9 cellular contexts compared by ENCODE assay signal in the genomic region with DNA sequence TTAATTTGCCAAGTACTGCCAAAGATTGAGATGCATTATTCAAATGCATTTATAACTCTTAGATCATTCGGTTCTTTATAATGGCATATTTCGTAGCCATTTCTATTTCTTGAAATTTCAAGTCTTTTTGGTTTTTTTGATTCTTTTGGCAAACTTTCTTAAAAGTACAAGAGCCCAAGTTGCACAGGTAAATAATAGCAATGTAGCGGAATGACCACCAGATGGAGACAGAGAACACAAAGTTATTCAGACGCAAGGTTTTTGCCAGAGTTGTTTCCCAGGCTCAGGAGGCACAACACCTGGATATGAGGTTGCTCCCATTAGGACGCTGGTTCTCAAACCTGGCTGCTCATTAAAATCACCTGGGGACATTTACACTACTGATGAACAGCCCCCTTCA. TPM values are rescaled to one million over a fixed set of nuclear protein-coding genes. Genes with fewer than 3 reads are reported as not detected.
DNase-seq lines count a peak whose midpoint lies in the region; ATAC-seq, FAIRE-seq and TF ChIP-seq lines count a peak whose summit lies in the region.
"Not testable (repeated sequence)": the region's sequence is repeated elsewhere in the genome, so short reads cannot be mapped to it uniquely, and the experiment has no call there.
"Had no signal": no experiment of that assay in that cellular context is flagged by ENCODE, and none has a peak within 500 bp of the region (broad histone marks: within the 10 kb centered on the region; RNA-seq: fewer than 3 reads in every experiment).

No MANE protein-coding gene starts in this region.

- not testable (repeated sequence) for H3K4me3 ChIP-seq in CD8-positive, alpha-beta T cell (ENCODE audit: low read depth, low read length); GM12878; naive thymus-derived CD4-positive, alpha-beta T cell (ENCODE audit: low read length)

- peaks cover 11% of the 10 kb centered on the region for H3K27me3 Mint-ChIP-seq in CD8-positive, alpha-beta T cell (ENCODE audit: low read depth)
- not testable (repeated sequence) for H3K27me3 Mint-ChIP-seq in HFFc6 (ENCODE audit: insufficient read depth)
- H3K27me3 Mint-ChIP-seq in naive thymus-derived CD4-positive, alpha-beta T cell, result peaks cover 13 to 26% (median 14%) of the 10 kb centered on the region in 5 donors

- TF ChIP-seq RAD21 in GM12878 (IDR thresholded peaks at IDR 0.05; ENCODE audit: insufficient read depth, low read depth, low read length), result not testable (repeated sequence)

- not testable (repeated sequence) for H3K4me1 ChIP-seq in CD8-positive, alpha-beta T cell (ENCODE audit: insufficient read depth, low read length); GM12878 (ENCODE audit: control insufficient read depth, insufficient read depth, low read length); naive thymus-derived CD4-positive, alpha-beta T cell (ENCODE audit: control insufficient read depth in 2 of 2, insufficient read depth in 2 of 2, low read length in 2 of 2)

- not testable (repeated sequence) for H3K36me3 ChIP-seq in CD8-positive, alpha-beta T cell (ENCODE audit: insufficient read depth, low read length); GM12878 (ENCODE audit: control insufficient read depth in 2 of 2, insufficient read depth in 2 of 2, low read length in 1 of 2); naive thymus-derived CD4-positive, alpha-beta T cell (ENCODE audit: control insufficient read depth in 2 of 3, insufficient read depth in 3 of 3, low read length in 3 of 3)

- not testable (repeated sequence) for H3K36me3 Mint-ChIP-seq in CD8-positive, alpha-beta T cell; HFFc6 (ENCODE audit: low read depth); naive thymus-derived CD4-positive, alpha-beta T cell; stimulated activated effector memory CD8-positive, alpha-beta T cell treated with anti-CD3 and anti-CD28 coated beads, Interleukin-12 subunit alpha, Interleukin-12 subunit beta, amount 100 ng/mL, for 72 hours

- RAD21 ChIA-PET in GM12878 (lab: Charles Lee; ENCODE audit: unreplicated experiment), result not testable (repeated sequence)

- not testable (repeated sequence) for H3K9ac ChIP-seq in GM12878 (ENCODE audit: control insufficient read depth, insufficient read depth, low read length)

- H3K4me2 ChIP-seq in GM12878 (ENCODE audit: control insufficient read depth, insufficient read depth), result not testable (repeated sequence)

- TF ChIP-seq EP300 in GM12878 (IDR thresholded peaks at IDR 0.05; ENCODE audit: borderline replicate concordance in 1 of 2, control insufficient read depth in 1 of 2, low read depth in 2 of 2, low read length in 2 of 2), result not testable (repeated sequence)

- H3K27ac ChIP-seq in CD8-positive, alpha-beta T cell (ENCODE audit: low read depth, low read length); GM12878 (ENCODE audit: control insufficient read depth, insufficient read depth); naive thymus-derived CD4-positive, alpha-beta T cell (ENCODE audit: low read depth, low read length): not testable (repeated sequence)

- peak; percentile 94 for FAIRE-seq in TTC549 (lab: Jason Lieb, UNC)
- peak; percentile 99 for FAIRE-seq in GM12878 (lab: Jason Lieb, UNC)
- peak; percentile 92 for FAIRE-seq in islet of Langerhans (lab: Jason Lieb, UNC)

- SMC1A ChIA-PET in GM12878 (lab: Charles Lee; ENCODE audit: uncharacterized antibody, unreplicated experiment), result not testable (repeated sequence)

- POLR2A ChIA-PET in CD8-positive, alpha-beta T cell (lab: Charles Lee); GM12878 (lab: Charles Lee); naive thymus-derived CD4-positive, alpha-beta T cell (lab: Charles Lee): not testable (repeated sequence)

- H3K4me3 Mint-ChIP-seq in CD8-positive, alpha-beta T cell; HFFc6; naive thymus-derived CD4-positive, alpha-beta T cell; stimulated activated effector memory CD8-positive, alpha-beta T cell treated with anti-CD3 and anti-CD28 coated beads, Interleukin-12 subunit alpha, Interleukin-12 subunit beta, amount 100 ng/mL, for 72 hours: not testable (repeated sequence)

- H3K27me3 ChIP-seq in CD8-positive, alpha-beta T cell (ENCODE audit: insufficient read depth, low read length); GM12878 (replicated peaks in 1 of 2; ENCODE audit: control insufficient read depth in 2 of 2, insufficient read depth in 2 of 2, low read length in 1 of 2); naive thymus-derived CD4-positive, alpha-beta T cell (ENCODE audit: control insufficient read depth in 2 of 2, insufficient read depth in 2 of 2, low read length in 2 of 2): not testable (repeated sequence)

- not testable (repeated sequence) for TF ChIP-seq POLR2A in GM12878 (IDR thresholded peaks at IDR 0.05; ENCODE audit: low read depth, low read length)

- H3K27ac Mint-ChIP-seq in CD8-positive, alpha-beta T cell; HFFc6; naive thymus-derived CD4-positive, alpha-beta T cell; stimulated activated effector memory CD8-positive, alpha-beta T cell treated with anti-CD3 and anti-CD28 coated beads, Interleukin-12 subunit alpha, Interleukin-12 subunit beta, amount 100 ng/mL, for 72 hours: not testable (repeated sequence)

- 0% methylated on average over 1 of the region's 5 CpGs for WGBS in GM12878 (ENCODE audit: insufficient coverage, insufficient replicate concordance, low lambda C conversion rate, missing lambda C conversion rate)

- TF ChIP-seq CTCF in CD8-positive, alpha-beta T cell (IDR thresholded peaks at IDR 0.05); GM12878 (IDR thresholded peaks at IDR 0.05 in 2 of 3, conservative IDR thresholded peaks at IDR 0.05 in 1 of 3; ENCODE audit: control insufficient read depth in 2 of 3, extremely low read depth in 1 of 3, insufficient read depth in 1 of 3, low read depth in 3 of 3, low read length in 3 of 3): not testable (repeated sequence)
- TF ChIP-seq CTCF in HFFc6 (IDR thresholded peaks at IDR 0.05), result peak; percentile 41; the same call in 1 of the 2 replicates

- H4K20me1 ChIP-seq in GM12878 (ENCODE audit: control insufficient read depth, insufficient read depth), result not testable (repeated sequence)

- intact Hi-C loops in CD8-positive, alpha-beta T cell (cut with DNase I, micrococcal nuclease); GM12878 (cut with micrococcal nuclease; ENCODE audit: unreplicated experiment); naive thymus-derived CD4-positive, alpha-beta T cell (cut with micrococcal nuclease): not testable (repeated sequence)

- H3K9me3 Mint-ChIP-seq in CD8-positive, alpha-beta T cell; HFFc6; naive thymus-derived CD4-positive, alpha-beta T cell; stimulated activated effector memory CD8-positive, alpha-beta T cell treated with anti-CD3 and anti-CD28 coated beads, Interleukin-12 subunit alpha, Interleukin-12 subunit beta, amount 100 ng/mL, for 72 hours: not testable (repeated sequence)

- not testable (repeated sequence) for H3K4me1 Mint-ChIP-seq in CD8-positive, alpha-beta T cell (ENCODE audit: low read depth); naive thymus-derived CD4-positive, alpha-beta T cell; stimulated activated effector memory CD8-positive, alpha-beta T cell treated with anti-CD3 and anti-CD28 coated beads, Interleukin-12 subunit alpha, Interleukin-12 subunit beta, amount 100 ng/mL, for 72 hours
- peaks cover 23% of the 10 kb centered on the region for H3K4me1 Mint-ChIP-seq in HFFc6 (ENCODE audit: low read depth)

- not testable (repeated sequence) for H2AFZ ChIP-seq in GM12878 (ENCODE audit: control insufficient read depth, low read depth, low read length)

- peak; percentile 69 for ATAC-seq in CD8-positive, alpha-beta T cell
- peak; percentile 68 for ATAC-seq in GM12878
- ATAC-seq in esophagus mucosa, result peak; percentile 66
- peak; percentile 70 for ATAC-seq in naive thymus-derived CD4-positive, alpha-beta T cell
- ATAC-seq in stimulated activated effector memory CD8-positive, alpha-beta T cell treated with anti-CD3 and anti-CD28 coated beads, Interleukin-12 subunit alpha, Interleukin-12 subunit beta, amount 100 ng/mL, for 72 hours, result peak; percentile 38

- not testable (repeated sequence) for H3K79me2 ChIP-seq in GM12878 (ENCODE audit: control insufficient read depth, insufficient read depth, low read length)

- DNase-seq in CD8-positive, alpha-beta T cell; HFFc6; GM12878 (ENCODE audit: low read depth, low spot score); stimulated activated effector memory CD8-positive, alpha-beta T cell treated with anti-CD3 and anti-CD28 coated beads, Interleukin-12 subunit alpha, Interleukin-12 subunit beta, amount 100 ng/mL, for 72 hours (ENCODE audit: low spot score in 2 of 2): not testable (repeated sequence)
- DNase-seq in naive thymus-derived CD4-positive, alpha-beta T cell, result peak in 1 of 9 donors; percentile 9

- BruUV-seq in GM12878 (replicated peaks; lab: Mats Ljungman, UMichigan), result not testable (repeated sequence)

- CTCF ChIA-PET in CD8-positive, alpha-beta T cell (lab: Charles Lee); GM12878 (lab: Yijun Ruan, JAX); naive thymus-derived CD4-positive, alpha-beta T cell (lab: Charles Lee): not testable (repeated sequence)

- in situ Hi-C loops in GM12878 (cut with MboI), result not testable (repeated sequence)

- not testable (repeated sequence) for H3K9me3 ChIP-seq in CD8-positive, alpha-beta T cell (ENCODE audit: low read length); GM12878 (replicated peaks; ENCODE audit: control insufficient read depth, insufficient read depth, low read length); naive thymus-derived CD4-positive, alpha-beta T cell (ENCODE audit: control insufficient read depth in 2 of 3, low read length in 3 of 3)

RNA-seq across cellular contexts. Expression of gene HEATR6, which starts 32.9 kb away (rescaled TPM):
- total RNA-seq in CD8-positive, alpha-beta T cell, result 1 to 10 TPM; 8.8 to 9.1 TPM
- 10 to 100 TPM; 16.2 to 27.1 (median 21.0) TPM for total RNA-seq in HFFc6 (2021; fragmentation: NEBNext Ultra II Directional; extraction: Animal tissue kit (Norgen Biotek cat#: 25700))
- total RNA-seq in GM12878 (2013; cell fraction: nucleolus; rRNA removed), result 32.4 and 37.5 TPM in 2 replicates
- total RNA-seq in GM12878 (2014; rRNA removed) (11.7 and 12.3 TPM in 2 replicates), GM12878 (2014; rRNA removed; fragmentation: Illumina TruSeq; extraction: Trizol) (9.4 and 9.9 TPM in 2 replicates), GM12878 (2021) (12.9 and 15.1 TPM in 2 replicates), esophagus mucosa (8.2 TPM)
- polyA plus RNA-seq in GM12878 (2011; ENCODE audit: low read depth), result 6.0 TPM
- polyA plus RNA-seq in GM12878 (2011; rRNA removed) (10.5 and 13.4 TPM in 2 replicates), GM12878 (2014; fragmentation: Illumina TruSeq; extraction: Trizol) (12.8 and 17.2 TPM in 2 replicates), GM12878 (2014; fragmentation: Nextera tagmentation; extraction: Ambion mirVana) (1 to 10 TPM; 3.4 to 5.2 TPM), GM12878 (2014; rRNA removed) (7.7 and 11.6 TPM in 2 replicates), GM12878 (2016; fragmentation: Nextera tagmentation; extraction: Ambion mirVana) (10 to 100 TPM in 1 of 2 experiments, 1 to 10 TPM in 1; 8.4 to 10.9 TPM)
- polyA plus RNA-seq in GM12878 (2011; cell fraction: cytosol; rRNA removed), result 22.6 and 26.4 TPM in 2 replicates
- polyA plus RNA-seq in GM12878 (2011; cell fraction: nucleus; rRNA removed), result 37.9 and 45.4 TPM in 2 replicates
- 7.3 and 8.0 TPM in 2 replicates for polyA plus RNA-seq in GM12878 (2012)
- 28.5 and 34.1 TPM in 2 replicates for polyA minus RNA-seq in GM12878 (2011; rRNA and poly(A)+ RNA removed)
- 7.8 and 10.5 TPM in 2 replicates for polyA minus RNA-seq in GM12878 (2011; cell fraction: cytosol; rRNA and poly(A)+ RNA removed)
- polyA minus RNA-seq in GM12878 (2011; cell fraction: nucleus; rRNA and poly(A)+ RNA removed), result 24.2 and 40.6 TPM in 2 replicates
- 10 to 100 TPM; 16.9 to 34.7 (median 19.1) TPM for total RNA-seq in naive thymus-derived CD4-positive, alpha-beta T cell
- 10 to 100 TPM; 10.3 to 10.6 TPM for polyA plus RNA-seq in naive thymus-derived CD4-positive, alpha-beta T cell

RNA-seq across cellular contexts. Expression of gene CA4, which starts 38.1 kb away (rescaled TPM):
- not detected for total RNA-seq in CD8-positive, alpha-beta T cell
- not detected for total RNA-seq in HFFc6 (2021; fragmentation: NEBNext Ultra II Directional; extraction: Animal tissue kit (Norgen Biotek cat#: 25700))
- not detected in 2 replicates for total RNA-seq in GM12878 (2013; cell fraction: nucleolus; rRNA removed)
- total RNA-seq in GM12878 (2014; rRNA removed) (not detected in 2 replicates), GM12878 (2014; rRNA removed; fragmentation: Illumina TruSeq; extraction: Trizol) (not detected in 2 replicates), GM12878 (2021) (not detected in 2 replicates), esophagus mucosa (0.36 TPM)
- not detected for polyA plus RNA-seq in GM12878 (2011; ENCODE audit: low read depth)
- polyA plus RNA-seq in GM12878 (2011; rRNA removed) (0.20 and 0.31 TPM in 2 replicates), GM12878 (2014; fragmentation: Illumina TruSeq; extraction: Trizol) (0.13 TPM in 1 of 2 replicates, not detected in the other), GM12878 (2014; fragmentation: Nextera tagmentation; extraction: Ambion mirVana) (not detected), GM12878 (2014; rRNA removed) (not detected in 2 replicates), GM12878 (2016; fragmentation: Nextera tagmentation; extraction: Ambion mirVana) (not detected)
- 0.32 and 0.43 TPM in 2 replicates for polyA plus RNA-seq in GM12878 (2011; cell fraction: cytosol; rRNA removed)
- polyA plus RNA-seq in GM12878 (2011; cell fraction: nucleus; rRNA removed), result 0.19 and 0.57 TPM in 2 replicates
- polyA plus RNA-seq in GM12878 (2012), result not detected in 2 replicates
- polyA minus RNA-seq in GM12878 (2011; rRNA and poly(A)+ RNA removed), result not detected in 2 replicates
- polyA minus RNA-seq in GM12878 (2011; cell fraction: cytosol; rRNA and poly(A)+ RNA removed), result not detected in 2 replicates
- not detected in 2 replicates for polyA minus RNA-seq in GM12878 (2011; cell fraction: nucleus; rRNA and poly(A)+ RNA removed)
- not detected for total RNA-seq in naive thymus-derived CD4-positive, alpha-beta T cell
- polyA plus RNA-seq in naive thymus-derived CD4-positive, alpha-beta T cell, result not detected
- total RNA-seq: natural killer cell treated with Interleukin-12 subunit alpha and Interleukin-12 subunit beta and Interleukin-15 and Interleukin-18, amount 100 ng/mL, for 72 hours had no signal
